ENCODE assay signal across 8 cellular contexts in the genomic region with DNA sequence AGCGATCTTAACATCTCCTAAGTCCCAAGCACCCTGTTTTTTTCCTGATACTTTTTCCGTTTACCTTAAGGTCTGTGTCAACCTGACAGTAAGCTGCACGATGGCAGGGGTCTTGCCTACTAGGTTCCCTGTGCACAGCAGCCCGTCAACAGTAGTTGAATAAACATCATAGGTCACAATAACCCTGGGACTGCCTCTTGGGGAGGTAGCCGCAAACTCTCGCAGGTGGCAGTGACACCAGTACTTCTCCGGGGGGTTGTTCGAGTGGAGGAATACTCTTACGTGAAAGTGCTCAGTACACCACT. TPM values are rescaled to one million over a fixed set of nuclear protein-coding genes. Genes with fewer than 3 reads are reported as not detected.
DNase-seq lines count a peak whose midpoint lies in the region; ATAC-seq and TF ChIP-seq lines count a peak whose summit lies in the region.

No MANE protein-coding gene starts in this region.

- peaks cover 22% of the 10 kb centered on the region for H3K36me3 ChIP-seq in OCI-LY7 (ENCODE audit: insufficient read depth, low read length)
- H3K36me3 ChIP-seq in esophagus (ENCODE audit: control insufficient read depth in 2 of 2, insufficient read depth in 2 of 2, low read length in 1 of 2): no peaks in the 10 kb centered on the region
- peaks cover 2% of the 10 kb centered on the region in 2 experiments for H3K36me3 ChIP-seq in trophoblast cell (ENCODE audit: control insufficient read depth in 1 of 2, insufficient read depth in 2 of 2, low read length in 2 of 2)

- BruUV-seq in OCI-LY7 (replicated peaks; lab: Mats Ljungman, UMichigan): no TSS peak

- H3K4me3 ChIP-seq in OCI-LY7 (ENCODE audit: low read depth, low read length, poor library complexity, severe bottlenecking) (peak overlapping the region; percentile 84), esophagus (ENCODE audit: low read depth in 1 of 2, low read length in 2 of 2) (peak overlapping the region; percentile 79 to 88), trophoblast cell (ENCODE audit: low read depth, low read length) (peak overlapping the region; percentile 97)

- H2BK5ac ChIP-seq in trophoblast cell (ENCODE audit: low read depth, low read length, poor library complexity): no peak overlapping the region

- H3K4me2 ChIP-seq in OCI-LY7 (ENCODE audit: low read length) (peak overlapping the region; percentile 100), trophoblast cell (ENCODE audit: low read length) (peak overlapping the region; percentile 87)

- peaks cover 9% of the 10 kb centered on the region; the same call in 1 of the 2 replicates for H4K20me1 ChIP-seq in OCI-LY7 (ENCODE audit: insufficient read depth, low read length)

- peak overlapping the region; percentile 75 for H4K8ac ChIP-seq in trophoblast cell (ENCODE audit: low read depth, low read length)

- POLR2A ChIA-PET in HEK293T (lab: Yijun Ruan, JAX) (interaction anchor here (0.6 to 2.6 kb wide), 13 partner anchors 8 to 359 kb away, joined by 3 to 15 read pairs (median 4); partner anchors contain the start of gene UBP1), OCI-LY7 (lab: Charles Lee) (interaction anchor here (1.0 to 5.1 kb wide), 8 partner anchors 11 to 360 kb away, joined by 3 to 45 read pairs (median 11); partner anchors contain the start of gene UBP1)

- DNase-seq in HEK293T (ENCODE audit: extremely low spot score): no peak
- no peak for DNase-seq in OCI-LY7 (ENCODE audit: low spot score)
- no peak for DNase-seq in trophoblast cell
- DNase-seq in AML-193 (lab: John Stamatoyannopoulos, UW): no peak
- no peak for DNase-seq in HuH-7 (ENCODE audit: low spot score)
- no peak for DNase-seq in NCI-H146 treated with DMSO at 0.1 percent for 48 hours (lab: John Stamatoyannopoulos, UW; ENCODE audit: unreplicated experiment)

- peaks cover 3% of the 10 kb centered on the region; the same call in 1 of the 2 replicates for H3K9me3 ChIP-seq in OCI-LY7 (ENCODE audit: low read length)
- H3K9me3 ChIP-seq in esophagus (ENCODE audit: control insufficient read depth in 2 of 2, insufficient read depth in 1 of 2, low read depth in 1 of 2, low read length in 1 of 2): no peaks in the 10 kb centered on the region
- H3K9me3 ChIP-seq in trophoblast cell (ENCODE audit: insufficient read depth, low read depth, low read length): no peaks in the 10 kb centered on the region

- no peaks in the 10 kb centered on the region for H3K9me2 ChIP-seq in OCI-LY7 (ENCODE audit: insufficient read depth, low read length)

- intact Hi-C loops in OCI-LY7 (cut with micrococcal nuclease; ENCODE audit: unreplicated experiment): loop anchor here (1.0 to 10.0 kb wide), 3 partner anchors 139 to 683 kb away; partner anchors contain the start of genes CRTAP and UBP1

- H4K12ac ChIP-seq in trophoblast cell (ENCODE audit: low read depth, low read length): peak overlapping the region; percentile 23

- CTCF ChIA-PET in HEK293T (lab: Yijun Ruan, JAX): interaction anchor here (0.6 to 3.5 kb wide), 3 partner anchors 11 to 155 kb away, joined by 4 to 16 read pairs (median 6); no protein-coding TSS in a partner anchor
- CTCF ChIA-PET in OCI-LY7 (lab: Charles Lee; ENCODE audit: unreplicated experiment): interaction anchor here (0.6 to 1.9 kb wide), 3 partner anchors 11 to 417 kb away, joined by 3 to 6 read pairs (median 3); no protein-coding TSS in a partner anchor

- H3K4ac ChIP-seq in trophoblast cell (ENCODE audit: low read depth, low read length): no peak overlapping the region

- ATAC-seq in GM18861 (IDR thresholded peaks at IDR 0.05; ENCODE audit: unreplicated experiment): peak; percentile 35

- peak overlapping the region; percentile 56 for H3K27ac ChIP-seq in OCI-LY7 (ENCODE audit: low read depth, low read length, poor library complexity, severe bottlenecking)
- peak overlapping the region; percentile 96 to 98 for H3K27ac ChIP-seq in esophagus (ENCODE audit: low read depth in 2 of 2, low read length in 1 of 2)
- H3K27ac ChIP-seq in trophoblast cell (ENCODE audit: low read depth, low read length): peak overlapping the region; percentile 6

- H2BK12ac ChIP-seq in trophoblast cell (ENCODE audit: low read length): peak overlapping the region; percentile 5

- H3K14ac ChIP-seq in trophoblast cell (ENCODE audit: low read length): peak overlapping the region; percentile 49

- no peak overlapping the region for H2BK120ac ChIP-seq in trophoblast cell (ENCODE audit: insufficient read depth, low read length, poor library complexity)

- H2AFZ ChIP-seq in OCI-LY7 (ENCODE audit: low read length) (peak overlapping the region; percentile 99), trophoblast cell (ENCODE audit: insufficient read depth, low read length, poor library complexity) (peak overlapping the region; percentile 82)

- peaks cover 32% of the 10 kb centered on the region for H3K4me1 ChIP-seq in OCI-LY7 (ENCODE audit: insufficient read depth, low read length, poor library complexity, severe bottlenecking)
- peaks cover 0 to 3% of the 10 kb centered on the region in 2 donors for H3K4me1 ChIP-seq in esophagus (ENCODE audit: control insufficient read depth in 2 of 2, insufficient read depth in 2 of 2, low read length in 1 of 2)
- no peaks in the 10 kb centered on the region for H3K4me1 ChIP-seq in trophoblast cell (ENCODE audit: control insufficient read depth in 1 of 2, insufficient read depth in 2 of 2, low read length in 2 of 2)

- peak overlapping the region; percentile 71 for H3K18ac ChIP-seq in trophoblast cell (ENCODE audit: low read length)

- peaks cover 4% of the 10 kb centered on the region for H3K79me1 ChIP-seq in trophoblast cell (ENCODE audit: low read length)

- H3K27me3 ChIP-seq in esophagus (ENCODE audit: control insufficient read depth in 1 of 2, insufficient read depth in 2 of 2, low read length in 2 of 2) (no peaks in the 10 kb centered on the region), trophoblast cell (ENCODE audit: insufficient read depth, low read length) (no peaks in the 10 kb centered on the region)

- no peak for TF ChIP-seq CTCF in OCI-LY7 (conservative IDR thresholded peaks at IDR 0.05; ENCODE audit: low read length)

- peak overlapping the region; percentile 77 for H3K9ac ChIP-seq in trophoblast cell (ENCODE audit: low read length)

- H2AK5ac ChIP-seq in trophoblast cell (ENCODE audit: low read length): no peak overlapping the region

- no peak overlapping the region for H3K23ac ChIP-seq in trophoblast cell (ENCODE audit: low read length)

- H3K79me2 ChIP-seq in OCI-LY7 (ENCODE audit: insufficient read depth, low read depth, low read length): peaks cover 43% of the 10 kb centered on the region
- H3K79me2 ChIP-seq in trophoblast cell (ENCODE audit: control insufficient read depth, insufficient read depth, low read length, poor library complexity): peaks cover 11% of the 10 kb centered on the region

- H4K91ac ChIP-seq in trophoblast cell (ENCODE audit: low read depth, low read length): peak overlapping the region; percentile 27

- 0 to 2% methylated on average over 9 of the region's 9 CpGs for WGBS in esophagus, 2 donors
- WGBS in trophoblast cell (ENCODE audit: extremely low coverage, insufficient coverage, insufficient read length): no CpG with 5 or more reads among the region's 9 CpGs

TF ChIP-seq in HEK293T, 16 proteins besides CTCF, POLR2A, EP300 and RAD21:
- TF ChIP-seq FOXK2 (IDR thresholded peaks at IDR 0.05) (0 out of 2 replicates have a peak, but pooled peaks have one; percentile 21), FOXA1 (IDR thresholded peaks at IDR 0.05) (no peak), SP1 (IDR thresholded peaks at IDR 0.05) (no peak), NFRKB (IDR thresholded peaks at IDR 0.05) (no peak), FOXM1 (IDR thresholded peaks at IDR 0.05; ENCODE audit: borderline replicate concordance) (no peak), BHLHE40 (IDR thresholded peaks at IDR 0.05; ENCODE audit: borderline replicate concordance) (no peak; the same call in 1 of the 2 replicates), L3MBTL2 (conservative IDR thresholded peaks at IDR 0.05) (no peak), ELF4 (IDR thresholded peaks at IDR 0.05) (no peak), TARDBP (IDR thresholded peaks at IDR 0.05) (no peak)

RNA-seq across cellular contexts. Expression of gene PDCD6IP, which starts 0.4 kb away (rescaled TPM):
- total RNA-seq in OCI-LY7 (2014; rRNA removed; shearing (Covaris generic)): 75.5 and 126 TPM in 2 replicates
- total RNA-seq in OCI-LY7 (2022): 193 and 216 TPM in 2 replicates
- 10 to 100 TPM; 54.0 to 88.6 TPM for polyA plus RNA-seq in esophagus
- polyA plus RNA-seq in trophoblast cell (2013): 130 and 133 TPM in 2 replicates

Comparison
In these comparisons a context has a peak if more than half of its experiments do, and no peak if none do; other contexts are left out.
1. H3K27ac ChIP-seq: peak in every context shown above with its lines; median percentile 97 in esophagus; 56 in OCI-LY7; 6 in trophoblast cell.